Comparison of ENCODE assay signal across 1 cellular context in genomic region chr3:11634081-11634635, GRCh38.
TF ChIP-seq lines count a peak whose summit lies in the region.

No MANE protein-coding gene starts in this region.

TF ChIP-seq in HepG2, 621 proteins besides CTCF, POLR2A, EP300 and RAD21:
- TF ChIP-seq SMAD3 (CRISPR knock-in tag; IDR thresholded peaks at IDR 0.05): no peak
- no peak for TF ChIP-seq AGO2 (optimal IDR thresholded peaks at IDR 0.05; ENCODE audit: low read depth, low read length)
- no peak for TF ChIP-seq ZFP36L1 (CRISPR knock-in tag; IDR thresholded peaks at IDR 0.05)
- no peak for TF ChIP-seq HNRNPLL (IDR thresholded peaks at IDR 0.05; ENCODE audit: low read depth, low read length, poor library complexity, severe bottlenecking)
- no peak for TF ChIP-seq SP140L (CRISPR knock-in tag; IDR thresholded peaks at IDR 0.05; ENCODE audit: borderline replicate concordance)
- no peak for TF ChIP-seq ZNF589 (CRISPR knock-in tag; conservative IDR thresholded peaks at IDR 0.05)
- no peak for TF ChIP-seq ARID2 (CRISPR knock-in tag; IDR thresholded peaks at IDR 0.05; ENCODE audit: borderline replicate concordance)
- no peak for TF ChIP-seq STAT5B (CRISPR knock-in tag; IDR thresholded peaks at IDR 0.05)
- no peak for TF ChIP-seq ZNF883 (CRISPR knock-in tag; IDR thresholded peaks at IDR 0.05; ENCODE audit: not compliant biosample characterization)
- TF ChIP-seq, protein P1, sequence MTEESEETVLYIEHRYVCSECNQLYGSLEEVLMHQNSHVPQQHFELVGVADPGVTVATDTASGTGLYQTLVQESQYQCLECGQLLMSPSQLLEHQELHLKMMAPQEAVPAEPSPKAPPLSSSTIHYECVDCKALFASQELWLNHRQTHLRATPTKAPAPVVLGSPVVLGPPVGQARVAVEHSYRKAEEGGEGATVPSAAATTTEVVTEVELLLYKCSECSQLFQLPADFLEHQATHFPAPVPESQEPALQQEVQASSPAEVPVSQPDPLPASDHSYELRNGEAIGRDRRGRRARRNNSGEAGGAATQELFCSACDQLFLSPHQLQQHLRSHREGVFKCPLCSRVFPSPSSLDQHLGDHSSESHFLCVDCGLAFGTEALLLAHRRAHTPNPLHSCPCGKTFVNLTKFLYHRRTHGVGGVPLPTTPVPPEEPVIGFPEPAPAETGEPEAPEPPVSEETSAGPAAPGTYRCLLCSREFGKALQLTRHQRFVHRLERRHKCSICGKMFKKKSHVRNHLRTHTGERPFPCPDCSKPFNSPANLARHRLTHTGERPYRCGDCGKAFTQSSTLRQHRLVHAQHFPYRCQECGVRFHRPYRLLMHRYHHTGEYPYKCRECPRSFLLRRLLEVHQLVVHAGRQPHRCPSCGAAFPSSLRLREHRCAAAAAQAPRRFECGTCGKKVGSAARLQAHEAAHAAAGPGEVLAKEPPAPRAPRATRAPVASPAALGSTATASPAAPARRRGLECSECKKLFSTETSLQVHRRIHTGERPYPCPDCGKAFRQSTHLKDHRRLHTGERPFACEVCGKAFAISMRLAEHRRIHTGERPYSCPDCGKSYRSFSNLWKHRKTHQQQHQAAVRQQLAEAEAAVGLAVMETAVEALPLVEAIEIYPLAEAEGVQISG (CRISPR knock-in tag; IDR thresholded peaks at IDR 0.05): no peak
- TF ChIP-seq GABPB1 (CRISPR knock-in tag; IDR thresholded peaks at IDR 0.05): no peak
- TF ChIP-seq, protein P2, sequence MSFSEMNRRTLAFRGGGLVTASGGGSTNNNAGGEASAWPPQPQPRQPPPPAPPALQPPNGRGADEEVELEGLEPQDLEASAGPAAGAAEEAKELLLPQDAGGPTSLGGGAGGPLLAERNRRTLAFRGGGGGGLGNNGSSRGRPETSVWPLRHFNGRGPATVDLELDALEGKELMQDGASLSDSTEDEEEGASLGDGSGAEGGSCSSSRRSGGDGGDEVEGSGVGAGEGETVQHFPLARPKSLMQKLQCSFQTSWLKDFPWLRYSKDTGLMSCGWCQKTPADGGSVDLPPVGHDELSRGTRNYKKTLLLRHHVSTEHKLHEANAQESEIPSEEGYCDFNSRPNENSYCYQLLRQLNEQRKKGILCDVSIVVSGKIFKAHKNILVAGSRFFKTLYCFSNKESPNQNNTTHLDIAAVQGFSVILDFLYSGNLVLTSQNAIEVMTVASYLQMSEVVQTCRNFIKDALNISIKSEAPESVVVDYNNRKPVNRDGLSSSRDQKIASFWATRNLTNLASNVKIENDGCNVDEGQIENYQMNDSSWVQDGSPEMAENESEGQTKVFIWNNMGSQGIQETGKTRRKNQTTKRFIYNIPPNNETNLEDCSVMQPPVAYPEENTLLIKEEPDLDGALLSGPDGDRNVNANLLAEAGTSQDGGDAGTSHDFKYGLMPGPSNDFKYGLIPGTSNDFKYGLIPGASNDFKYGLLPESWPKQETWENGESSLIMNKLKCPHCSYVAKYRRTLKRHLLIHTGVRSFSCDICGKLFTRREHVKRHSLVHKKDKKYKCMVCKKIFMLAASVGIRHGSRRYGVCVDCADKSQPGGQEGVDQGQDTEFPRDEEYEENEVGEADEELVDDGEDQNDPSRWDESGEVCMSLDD (CRISPR knock-in tag; IDR thresholded peaks at IDR 0.05; ENCODE audit: borderline replicate concordance): no peak
- no peak for TF ChIP-seq KLF13 (CRISPR knock-in tag; IDR thresholded peaks at IDR 0.05)
- TF ChIP-seq ZSCAN25 (CRISPR knock-in tag; IDR thresholded peaks at IDR 0.05): no peak
- TF ChIP-seq XBP1 (CRISPR knock-in tag; IDR thresholded peaks at IDR 0.05): no peak
- TF ChIP-seq ZNF251 (CRISPR knock-in tag; IDR thresholded peaks at IDR 0.05): no peak
- TF ChIP-seq ZNF224 (CRISPR knock-in tag; IDR thresholded peaks at IDR 0.05): no peak
- TF ChIP-seq RBM39 (IDR thresholded peaks at IDR 0.05; ENCODE audit: low read depth, low read length, poor library complexity, severe bottlenecking): no peak
- no peak for TF ChIP-seq KDM1A (CRISPR knock-in tag; IDR thresholded peaks at IDR 0.05)
